7 cellular contexts compared by ENCODE assay signal in the genomic region with DNA sequence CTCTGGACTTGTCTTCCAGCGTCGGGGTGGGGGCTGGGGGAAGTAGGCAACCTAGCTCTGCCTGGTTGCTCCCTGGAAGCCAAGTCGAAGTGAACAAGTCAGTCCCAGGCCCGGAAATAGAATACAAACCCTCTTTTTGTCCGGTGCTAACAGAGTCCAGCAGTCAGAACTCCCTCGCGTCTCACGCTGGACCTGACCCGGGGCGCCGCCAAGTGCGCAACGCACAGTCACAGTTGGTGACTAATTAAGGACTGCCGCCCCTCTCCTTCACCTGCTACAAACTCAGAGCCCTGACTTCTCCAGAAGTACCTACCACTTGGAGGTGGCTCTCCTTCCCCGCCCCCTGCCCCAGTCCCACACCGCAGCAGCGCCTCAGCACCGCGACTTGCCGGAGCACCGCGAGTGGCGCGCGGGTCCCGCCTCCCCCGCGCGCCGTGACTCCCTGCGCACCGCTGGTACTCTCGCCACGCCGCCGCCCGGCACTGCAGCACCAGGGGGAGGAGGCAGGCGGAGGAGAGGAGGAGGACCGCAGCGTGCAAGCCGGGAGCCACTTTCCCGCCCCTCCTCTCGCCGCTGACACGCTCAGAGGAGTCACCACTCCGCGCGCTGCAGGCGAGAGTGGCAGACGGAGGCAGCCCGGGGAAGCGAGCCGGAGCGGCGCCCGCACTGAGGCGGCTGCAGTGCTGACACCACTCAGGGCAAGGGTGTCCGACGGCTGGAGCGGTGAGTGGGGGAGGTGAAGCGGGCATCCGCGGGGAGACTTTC. TPM values are rescaled to one million over a fixed set of nuclear protein-coding genes. Genes with fewer than 3 reads are reported as not detected.
DNase-seq lines count a peak whose midpoint lies in the region; ATAC-seq and TF ChIP-seq lines count a peak whose summit lies in the region.

A gene with protein sequence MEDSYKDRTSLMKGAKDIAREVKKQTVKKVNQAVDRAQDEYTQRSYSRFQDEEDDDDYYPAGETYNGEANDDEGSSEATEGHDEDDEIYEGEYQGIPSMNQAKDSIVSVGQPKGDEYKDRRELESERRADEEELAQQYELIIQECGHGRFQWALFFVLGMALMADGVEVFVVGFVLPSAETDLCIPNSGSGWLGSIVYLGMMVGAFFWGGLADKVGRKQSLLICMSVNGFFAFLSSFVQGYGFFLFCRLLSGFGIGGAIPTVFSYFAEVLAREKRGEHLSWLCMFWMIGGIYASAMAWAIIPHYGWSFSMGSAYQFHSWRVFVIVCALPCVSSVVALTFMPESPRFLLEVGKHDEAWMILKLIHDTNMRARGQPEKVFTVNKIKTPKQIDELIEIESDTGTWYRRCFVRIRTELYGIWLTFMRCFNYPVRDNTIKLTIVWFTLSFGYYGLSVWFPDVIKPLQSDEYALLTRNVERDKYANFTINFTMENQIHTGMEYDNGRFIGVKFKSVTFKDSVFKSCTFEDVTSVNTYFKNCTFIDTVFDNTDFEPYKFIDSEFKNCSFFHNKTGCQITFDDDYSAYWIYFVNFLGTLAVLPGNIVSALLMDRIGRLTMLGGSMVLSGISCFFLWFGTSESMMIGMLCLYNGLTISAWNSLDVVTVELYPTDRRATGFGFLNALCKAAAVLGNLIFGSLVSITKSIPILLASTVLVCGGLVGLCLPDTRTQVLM (plus strand): TSS at position 594 of the 765 bp plus-strand sequence. CDS start 48,368 bp downstream, outside the sequence.

- no peak within 1 kb of the TSS for H2AFZ ChIP-seq in mammary epithelial cell (ENCODE audit: low read depth, low read length)

- CTCF ChIA-PET in mammary epithelial cell (lab: Charles Lee; ENCODE audit: low non-redundant PET), result no interaction called here

- 2% methylated on average over 10 of the region's 63 CpGs for WGBS in mammary epithelial cell (ENCODE audit: low coverage, missing lambda C conversion rate)

- TF ChIP-seq CTCF in GM13977 (IDR thresholded peaks at IDR 0.05; ENCODE audit: extremely low read depth, insufficient read depth, missing control alignments) (no peak), mammary epithelial cell (conservative IDR thresholded peaks at IDR 0.05 in 1 of 2, IDR thresholded peaks at IDR 0.05 in 1 of 2; ENCODE audit: extremely low read depth in 1 of 2, insufficient read depth in 1 of 2, low read depth in 1 of 2, low read length in 2 of 2) (no peak), mucosa of descending colon (IDR thresholded peaks at IDR 0.05) (no peak), upper lobe of right lung (IDR thresholded peaks at IDR 0.05) (no peak)

- peaks cover 56% of the 10 kb centered on the region for H3K27me3 ChIP-seq in mammary epithelial cell (ENCODE audit: insufficient read depth, low read length)
- peaks cover 72% of the 10 kb centered on the region for H3K27me3 ChIP-seq in upper lobe of right lung

- ATAC-seq in mucosa of descending colon (peak; percentile 80), upper lobe of right lung (peak; percentile 52), GM21717 (IDR thresholded peaks at IDR 0.05; ENCODE audit: unreplicated experiment) (no peak)

- dilution Hi-C loops in mammary epithelial cell (cut with HindIII; ENCODE audit: low sequenced_read_pairs), result no loop called here

- H3K9me3 ChIP-seq in mammary epithelial cell (replicated peaks; ENCODE audit: insufficient read depth, low read length) (no peaks in the 10 kb centered on the region), mucosa of descending colon (no peaks in the 10 kb centered on the region), upper lobe of right lung (no peaks in the 10 kb centered on the region)

- H4K20me1 ChIP-seq in mammary epithelial cell (ENCODE audit: insufficient read depth, low read length), result no peaks in the 10 kb centered on the region

- no peak within 1 kb of the TSS for H3K9ac ChIP-seq in mammary epithelial cell (ENCODE audit: insufficient read depth, low read length)

- H3K4me1 ChIP-seq in mammary epithelial cell (ENCODE audit: insufficient read depth, low read length) (peaks cover 7% of the 10 kb centered on the region), mucosa of descending colon (ENCODE audit: low read depth) (peaks cover 21% of the 10 kb centered on the region), upper lobe of right lung (peaks cover 4% of the 10 kb centered on the region)

- intact Hi-C loops in mammary epithelial cell (cut with micrococcal nuclease), result no loop called here
- intact Hi-C loops in mucosa of descending colon (cut with DNase I, micrococcal nuclease), result no loop called here
- intact Hi-C loops in upper lobe of right lung (cut with DNase I), result no loop called here

- in situ Hi-C loops in GM13977 (cut with MboI; ENCODE audit: low pct_unique_long_range_greater_than_20kb, low sequenced_read_pairs, unreplicated experiment) (no loop called here), mammary epithelial cell (cut with MboI; ENCODE audit: low sequenced_read_pairs in 2 of 2) (no loop called here)

- H3K36me3 ChIP-seq in mammary epithelial cell (ENCODE audit: insufficient read depth, low read length), result no peaks in the 10 kb centered on the region
- no peaks in the 10 kb centered on the region for H3K36me3 ChIP-seq in mucosa of descending colon (ENCODE audit: low read depth)
- H3K36me3 ChIP-seq in upper lobe of right lung, result no peaks in the 10 kb centered on the region

- peak within 1 kb of the TSS; percentile 28 for H3K4me2 ChIP-seq in mammary epithelial cell (ENCODE audit: insufficient read depth, low read depth, low read length)

- H3K27ac ChIP-seq in mammary epithelial cell (ENCODE audit: insufficient read depth, low read depth, low read length), result no peak within 1 kb of the TSS
- no peak within 1 kb of the TSS for H3K27ac ChIP-seq in upper lobe of right lung

- BruUV-seq in mammary epithelial cell (replicated peaks; lab: Mats Ljungman, UMichigan), result no TSS peak

- no peaks in the 10 kb centered on the region for H3K79me2 ChIP-seq in mammary epithelial cell (ENCODE audit: insufficient read depth, low read length)

- DNase-seq in GM13977 (ENCODE audit: low spot score) (peak; percentile 60), NOMO-1 treated with dmso at 0.1 percent for 144 hours (lab: John Stamatoyannopoulos, UW; ENCODE audit: unreplicated experiment) (peak; percentile 12), mammary epithelial cell (peak; percentile 21), mucosa of descending colon (peak; percentile 36 to 57 (median 46)), upper lobe of right lung (peak; percentile 66), H4 (ENCODE audit: low spot score) (no peak)

- H3K4me3 ChIP-seq in mammary epithelial cell (replicated peaks in 1 of 3; ENCODE audit: insufficient read depth in 1 of 3, low read depth in 2 of 3, low read length in 3 of 3) (no peak within 1 kb of the TSS), mucosa of descending colon (no peak within 1 kb of the TSS), upper lobe of right lung (peak within 1 kb of the TSS; percentile 14)

RNA-seq across cellular contexts. Expression of the gene that starts here (rescaled TPM):
- total RNA-seq in mammary epithelial cell, result under 1 TPM; under 0.01 to 0.26 TPM
- polyA plus RNA-seq in mammary epithelial cell, result under 0.01 TPM
- not detected for polyA minus RNA-seq in mammary epithelial cell
- total RNA-seq in mucosa of descending colon, result 1 to 10 TPM in 1 of 3 donors, under 1 TPM in 2; 0.54 to 1.2 (median 0.58) TPM
- total RNA-seq in upper lobe of right lung, result 0.32 TPM
- total RNA-seq in H4 (2014; rRNA removed; shearing (Covaris generic)), result 0.04 TPM in 1 of 2 replicates, not detected in the other

Comparison
In these comparisons a context has a peak if more than half of its experiments do, and no peak if none do; other contexts are left out.
1. Peak in DNase-seq and H3K4me2 ChIP-seq in mammary epithelial cell; RNA of the gene not detected or under 1 TPM.
2. Peak in DNase-seq, ATAC-seq and H3K4me3 ChIP-seq in upper lobe of right lung; RNA of the gene not detected or under 1 TPM.